ENCODE assay signal across 18 cellular contexts in the genomic region with DNA sequence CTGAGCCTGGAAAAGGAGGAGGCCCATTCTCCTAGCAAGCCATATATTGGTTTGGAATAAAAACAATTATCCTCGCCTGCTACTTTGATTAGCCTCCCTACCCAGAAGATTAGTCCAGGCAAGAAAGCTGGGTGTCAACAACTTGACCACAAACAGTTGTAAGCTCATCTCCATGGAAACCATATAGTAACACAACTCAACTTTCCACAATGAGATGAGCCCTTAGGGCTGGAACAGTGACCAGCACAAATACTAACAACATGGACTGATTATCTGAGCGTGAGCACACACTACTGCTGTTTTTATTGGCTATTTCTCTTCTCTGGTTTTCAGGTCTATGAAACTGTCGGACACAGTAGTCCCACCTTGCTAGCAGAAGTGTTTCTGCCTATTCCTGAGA.
"Had no signal": no experiment of that assay in that cellular context is flagged by ENCODE, and none has a peak within 500 bp of the region (broad histone marks: within the 10 kb centered on the region; RNA-seq: fewer than 3 reads in every experiment).

No MANE protein-coding gene starts in this region.

- H3K4me3 ChIP-seq: esophagus squamous epithelium, hepatocyte, mucosa of descending colon, pancreas, right lobe of liver, suprapubic skin, thyroid gland had no signal

- ATAC-seq: effector memory CD8-positive, alpha-beta T cell; mucosa of descending colon; naive thymus-derived CD8-positive, alpha-beta T cell; pancreas; right lobe of liver; stimulated activated effector memory CD8-positive, alpha-beta T cell treated with anti-CD3 and anti-CD28 coated beads, Interleukin-12 subunit alpha, Interleukin-12 subunit beta, amount 100 ng/mL, for 72 hours; stimulated activated naive CD8-positive, alpha-beta T cell treated with anti-CD3 and anti-CD28 coated beads, Interleukin-15, Interleukin-2, amounts not matched to agents 100 U/mL and 50 U/mL, for 24 hours had no signal

- H3K9me3 Mint-ChIP-seq: dendritic cell treated with granulocyte-macrophage colony-stimulating factor and Interleukin-4, amounts not matched to agents 40 ng/mL and 50 ng/mL, for 4 days; effector memory CD8-positive, alpha-beta T cell; naive thymus-derived CD8-positive, alpha-beta T cell; stimulated activated effector memory CD8-positive, alpha-beta T cell treated with anti-CD3 and anti-CD28 coated beads, Interleukin-12 subunit alpha, Interleukin-12 subunit beta, amount 100 ng/mL, for 72 hours; type B pancreatic cell had no signal

- DNase-seq: effector memory CD8-positive, alpha-beta T cell; esophagus squamous epithelium; foreskin fibroblast; mucosa of descending colon; naive thymus-derived CD8-positive, alpha-beta T cell; occipital lobe; pancreas; right lobe of liver; stimulated activated CD4-positive, alpha-beta T cell treated with anti-CD3 and anti-CD28 coated beads, Interleukin-4, amount 100 ng/mL, for 1 hour; stimulated activated CD8-positive, alpha-beta memory T cell treated with anti-CD3 and anti-CD28 coated beads, Interleukin-4, amount 100 ng/mL, for 48 hours; stimulated activated naive CD8-positive, alpha-beta T cell treated with anti-CD3 and anti-CD28 coated beads, Interleukin-15, Interleukin-2, amounts not matched to agents 100 U/mL and 50 U/mL, for 24 hours; thyroid gland had no signal

- H2AFZ ChIP-seq: hepatocyte had no signal

- H3K9me3 ChIP-seq: esophagus squamous epithelium, mucosa of descending colon, pancreas, right lobe of liver, suprapubic skin, thyroid gland had no signal

- H3K27me3 Mint-ChIP-seq: dendritic cell treated with granulocyte-macrophage colony-stimulating factor and Interleukin-4, amounts not matched to agents 40 ng/mL and 50 ng/mL, for 4 days; effector memory CD8-positive, alpha-beta T cell; naive thymus-derived CD8-positive, alpha-beta T cell; progenitor cell of endocrine pancreas; type B pancreatic cell had no signal

- H3K36me3 Mint-ChIP-seq: stimulated activated effector memory CD8-positive, alpha-beta T cell treated with anti-CD3 and anti-CD28 coated beads, Interleukin-12 subunit alpha, Interleukin-12 subunit beta, amount 100 ng/mL, for 72 hours had no signal

- H3K36me3 ChIP-seq: pancreas, right lobe of liver had no signal

- H3K27ac ChIP-seq: esophagus squamous epithelium, hepatocyte, suprapubic skin, thyroid gland had no signal

- H3K27ac Mint-ChIP-seq: dendritic cell treated with granulocyte-macrophage colony-stimulating factor and Interleukin-4, amounts not matched to agents 40 ng/mL and 50 ng/mL, for 4 days; effector memory CD8-positive, alpha-beta T cell; progenitor cell of endocrine pancreas; stimulated activated effector memory CD8-positive, alpha-beta T cell treated with anti-CD3 and anti-CD28 coated beads, Interleukin-12 subunit alpha, Interleukin-12 subunit beta, amount 100 ng/mL, for 72 hours; type B pancreatic cell had no signal

- H3K27me3 ChIP-seq: esophagus squamous epithelium, hepatocyte, pancreas, right lobe of liver, suprapubic skin, thyroid gland had no signal

- H3K4me3 Mint-ChIP-seq: dendritic cell treated with granulocyte-macrophage colony-stimulating factor and Interleukin-4, amounts not matched to agents 40 ng/mL and 50 ng/mL, for 4 days; effector memory CD8-positive, alpha-beta T cell; naive thymus-derived CD8-positive, alpha-beta T cell; stimulated activated effector memory CD8-positive, alpha-beta T cell treated with anti-CD3 and anti-CD28 coated beads, Interleukin-12 subunit alpha, Interleukin-12 subunit beta, amount 100 ng/mL, for 72 hours; type B pancreatic cell had no signal

- H3K4me1 ChIP-seq: esophagus squamous epithelium, suprapubic skin, thyroid gland had no signal

- H3K4me2 ChIP-seq: hepatocyte had no signal
